ENCODE assay signal across 26 cellular contexts in the genomic region with DNA sequence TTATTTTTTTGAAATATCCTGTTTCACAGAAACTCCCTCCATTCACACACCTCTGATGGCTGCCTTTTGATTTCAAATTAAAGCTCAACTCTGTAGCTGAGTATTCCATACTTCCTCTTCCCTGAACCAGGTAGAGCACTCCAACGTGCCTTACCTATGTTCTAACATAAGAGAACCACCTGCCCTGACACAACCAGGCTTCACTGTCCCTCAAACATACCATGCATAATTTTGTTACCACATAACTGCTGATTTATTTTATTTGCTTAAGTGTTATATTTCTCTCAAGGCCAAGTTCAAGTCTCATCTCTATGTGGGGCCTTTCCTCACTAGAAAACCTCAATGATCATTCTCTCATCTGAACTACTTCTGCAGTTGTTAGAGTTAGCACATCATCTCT.
"Had no signal": no experiment of that assay in that cellular context is flagged by ENCODE, and none has a peak within 500 bp of the region (broad histone marks: within the 10 kb centered on the region; RNA-seq: fewer than 3 reads in every experiment).

No MANE protein-coding gene starts in this region.

- H3K27ac ChIP-seq: ascending aorta, SJCRH30, SK-N-MC, WERI-Rb-1 had no signal

- H3K4me1 ChIP-seq: ascending aorta, SJCRH30 had no signal

- ATAC-seq: activated CD8-positive, alpha-beta T cell treated with anti-CD3 and anti-CD28 coated beads for 36 hours; activated T-cell treated with anti-CD3 and anti-CD28 coated beads, Interleukin-2, amount 50 U/mL, for 72 hours; activated T-helper 17 cell treated with anti-CD3 and anti-CD28 coated beads, Interleukin-2, amount 50 U/mL, for 72 hours had no signal

- H3K9me3 ChIP-seq: ascending aorta, SJCRH30 had no signal

- H3K4me1 Mint-ChIP-seq: activated naive CD8-positive, alpha-beta T cell treated with anti-CD3 and anti-CD28 coated beads for 36 hours; activated T-helper 17 cell treated with anti-CD3 and anti-CD28 coated beads, Interleukin-2, amount 50 U/mL, for 72 hours had no signal

- H3K4me3 ChIP-seq: ascending aorta, SJCRH30, SK-N-MC had no signal

- H3K4me3 Mint-ChIP-seq: activated CD8-positive, alpha-beta T cell treated with anti-CD3 and anti-CD28 coated beads for 36 hours; activated naive CD8-positive, alpha-beta T cell treated with anti-CD3 and anti-CD28 coated beads for 36 hours; activated T-cell treated with anti-CD3 and anti-CD28 coated beads, Interleukin-2, amount 50 U/mL, for 72 hours; activated T-helper 17 cell treated with anti-CD3 and anti-CD28 coated beads, Interleukin-2, amount 50 U/mL, for 72 hours had no signal

- H3K27me3 ChIP-seq: ascending aorta, SJCRH30 had no signal

- H3K9me3 Mint-ChIP-seq: activated CD8-positive, alpha-beta T cell treated with anti-CD3 and anti-CD28 coated beads for 36 hours; activated naive CD8-positive, alpha-beta T cell treated with anti-CD3 and anti-CD28 coated beads for 36 hours; activated T-cell treated with anti-CD3 and anti-CD28 coated beads, Interleukin-2, amount 50 U/mL, for 72 hours; activated T-helper 17 cell treated with anti-CD3 and anti-CD28 coated beads, Interleukin-2, amount 50 U/mL, for 72 hours had no signal

- H3K36me3 ChIP-seq: ascending aorta, SJCRH30, WERI-Rb-1 had no signal

- DNase-seq: activated CD4-positive, alpha-beta T cell treated with anti-CD3 and anti-CD28 coated beads for 1 hour; activated CD4-positive, alpha-beta T cell treated with anti-CD3 and anti-CD28 coated beads for 48 hours; activated CD4-positive, CD25-positive, alpha-beta regulatory T cell; activated CD8-positive, alpha-beta T cell treated with anti-CD3 and anti-CD28 coated beads for 36 hours; activated effector memory CD4-positive, alpha-beta T cell treated with anti-CD3 and anti-CD28 coated beads, Interleukin-2, amount 50 U/mL, for 16 hours; activated naive CD4-positive, alpha-beta T cell; activated naive CD4-positive, alpha-beta T cell treated with anti-CD3 and anti-CD28 coated beads, Interleukin-2, amount 50 U/mL, for 16 hours; activated naive CD8-positive, alpha-beta T cell treated with anti-CD3 and anti-CD28 coated beads for 36 hours; activated T-cell treated with anti-CD3 and anti-CD28 coated beads, Interleukin-2, amount 50 U/mL, for 1 hour; activated T-cell treated with anti-CD3 and anti-CD28 coated beads, Interleukin-2, amount 50 U/mL, for 72 hours; amygdala; cerebellar nuclear complex; NCI-H1048; NCI-H1105 treated with DMSO at 0.1 percent for 48 hours; NCI-H1436; NCI-H1694; NCI-H1930; NCI-H2081 treated with DMSO at 0.1 percent for 48 hours; NCI-H226; SHP77; SJCRH30; T1000 had no signal

- H3K36me3 Mint-ChIP-seq: activated naive CD8-positive, alpha-beta T cell treated with anti-CD3 and anti-CD28 coated beads for 36 hours had no signal

- H3K27ac Mint-ChIP-seq: activated CD8-positive, alpha-beta T cell treated with anti-CD3 and anti-CD28 coated beads for 36 hours; activated naive CD8-positive, alpha-beta T cell treated with anti-CD3 and anti-CD28 coated beads for 36 hours; activated T-cell treated with anti-CD3 and anti-CD28 coated beads, Interleukin-2, amount 50 U/mL, for 72 hours; activated T-helper 17 cell treated with anti-CD3 and anti-CD28 coated beads, Interleukin-2, amount 50 U/mL, for 72 hours had no signal
